ENCODE assay signal across 8 cellular contexts in genomic region chr2:164538250-164538866, GRCh38.
DNase-seq lines count a peak whose midpoint lies in the region; ATAC-seq and TF ChIP-seq lines count a peak whose summit lies in the region.

No MANE protein-coding gene starts in this region.

- H3K4me1 ChIP-seq in KMS-11 (ENCODE audit: low read depth, poor library complexity, severe bottlenecking) (peaks cover 12% of the 10 kb centered on the region), vagina (no peaks in the 10 kb centered on the region)

- TF ChIP-seq POLR2A in vagina (IDR thresholded peaks at IDR 0.05): no peak

- H3K27me3 ChIP-seq in KMS-11 (ENCODE audit: insufficient read depth, low read depth): no peaks in the 10 kb centered on the region
- no peaks in the 10 kb centered on the region for H3K27me3 ChIP-seq in vagina

- H3K9ac ChIP-seq in KMS-11: no peak overlapping the region

- H3K27ac ChIP-seq in KMS-11 (no peak overlapping the region), vagina (no peak overlapping the region)

- DNase-seq in D341Med (ENCODE audit: low spot score) (peak; percentile 48), SK-N-DZ (ENCODE audit: low spot score) (peak; percentile 49), fibroblast of villous mesenchyme (ENCODE audit: low read depth) (peak; percentile 44), retina (peak; percentile 18), COLO668 (lab: John Stamatoyannopoulos, UW; ENCODE audit: unreplicated experiment) (no peak), vagina (ENCODE audit: extremely low spot score in 2 of 2) (no peak)

- H3K4me2 ChIP-seq in KMS-11: no peak overlapping the region

- H3K4me3 ChIP-seq in KMS-11 (IDR thresholded peaks at IDR 0.05; ENCODE audit: insufficient read depth, low read depth, low read length): no peak overlapping the region
- no peak overlapping the region for H3K4me3 ChIP-seq in fibroblast of villous mesenchyme (ENCODE audit: low read depth, low read length)
- H3K4me3 ChIP-seq in vagina: no peak overlapping the region

- H2AFZ ChIP-seq in KMS-11 (ENCODE audit: low read depth): no peak overlapping the region

- TF ChIP-seq CTCF in KMS-11 (conservative IDR thresholded peaks at IDR 0.05; ENCODE audit: low read depth, low read length) (peak; percentile 70), fibroblast of villous mesenchyme (IDR thresholded peaks at IDR 0.05; ENCODE audit: insufficient read depth, low read depth, low read length) (peak; percentile 74), vagina (IDR thresholded peaks at IDR 0.05) (no peak)

- peak; percentile 74 for ATAC-seq in GM21529 (IDR thresholded peaks at IDR 0.05; ENCODE audit: unreplicated experiment)

- no peaks in the 10 kb centered on the region for H4K20me1 ChIP-seq in KMS-11 (ENCODE audit: insufficient read depth)

- intact Hi-C loops in vagina (cut with DNase I): no loop called here

- no peaks in the 10 kb centered on the region for H3K79me2 ChIP-seq in KMS-11 (ENCODE audit: insufficient read depth, low read depth)

- no peaks in the 10 kb centered on the region for H3K36me3 ChIP-seq in KMS-11 (ENCODE audit: insufficient read depth)
- no peaks in the 10 kb centered on the region for H3K36me3 ChIP-seq in vagina

- H3K9me3 ChIP-seq in vagina: no peaks in the 10 kb centered on the region

Comparison
In these comparisons a context has a peak if more than half of its experiments do, and no peak if none do; other contexts are left out.
1. DNase-seq: peak in D341Med (single experiment), SK-N-DZ (single experiment), fibroblast of villous mesenchyme (single experiment) and retina (single experiment); none in COLO668 (single experiment) and vagina (0 of 2).
2. CTCF ChIP-seq: peak in KMS-11 (single experiment) and fibroblast of villous mesenchyme (single experiment); none in vagina (0 of 3).